Comparison of ENCODE assay signal across 9 cellular contexts in the genomic region with DNA sequence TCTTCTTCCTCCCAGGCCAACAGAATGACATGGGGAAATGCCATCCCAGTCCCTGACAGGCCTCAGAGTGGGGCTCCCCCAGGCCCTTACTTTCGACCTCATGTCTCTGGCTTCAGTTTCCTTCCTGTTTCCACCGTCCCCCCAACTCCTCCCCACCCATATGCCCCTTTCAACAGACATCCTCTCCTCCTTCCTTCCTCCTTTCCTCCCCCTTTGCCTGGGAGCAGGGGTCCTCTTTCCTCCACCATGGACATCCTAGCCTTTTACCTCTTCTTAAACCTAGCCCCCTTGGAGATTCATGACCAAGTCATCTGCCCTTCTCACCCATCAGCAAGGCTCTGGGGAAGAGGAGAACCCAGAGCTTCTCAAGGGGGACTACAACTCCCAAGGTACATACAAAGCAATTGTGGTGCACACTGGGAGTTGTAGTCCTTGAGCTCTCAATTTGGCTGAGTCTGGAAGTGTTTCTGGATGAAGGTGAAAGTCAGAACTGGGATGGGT. TPM values are rescaled to one million over a fixed set of nuclear protein-coding genes. Genes with fewer than 3 reads are reported as not detected.
DNase-seq lines count a peak whose midpoint lies in the region; ATAC-seq, FAIRE-seq and TF ChIP-seq lines count a peak whose summit lies in the region.
"Had no signal": no experiment of that assay in that cellular context is flagged by ENCODE, and none has a peak within 500 bp of the region (broad histone marks: within the 10 kb centered on the region; RNA-seq: fewer than 3 reads in every experiment).

No MANE protein-coding gene starts in this region.

- H3K36me3 Mint-ChIP-seq in naive B cell = no peaks in the 10 kb centered on the region

- no peaks in the 10 kb centered on the region for H3K27me3 ChIP-seq in Peyer's patch

- H3K27me3 Mint-ChIP-seq in naive B cell = no peaks in the 10 kb centered on the region

- H3K4me1 Mint-ChIP-seq in naive B cell = peaks cover 54 to 79% (median 68%) of the 10 kb centered on the region in 3 donors

- peak overlapping the region in 1 of 4 donors; percentile 9 for H3K4me3 ChIP-seq in Peyer's patch

- H3K36me3 ChIP-seq in Peyer's patch = peaks cover 0 to 7% (median 0%) of the 10 kb centered on the region in 3 donors

- H3K27ac Mint-ChIP-seq in naive B cell = peak overlapping the region; percentile 89 to 97 (median 96)

- no peaks in the 10 kb centered on the region for H3K9me3 ChIP-seq in Peyer's patch

- no peak for TF ChIP-seq CTCF in Peyer's patch (IDR thresholded peaks at IDR 0.05)
- no peak for TF ChIP-seq CTCF in D721Med (IDR thresholded peaks at IDR 0.05; ENCODE audit: insufficient read depth, missing control alignments)

- DNase-seq in NCI-H1092 (lab: John Stamatoyannopoulos, UW) (peak; percentile 13), NCI-H1092 treated with DMSO at 0.1 percent for 48 hours (lab: John Stamatoyannopoulos, UW) (no peak), Peyer's patch (peak in 2 of 3 donors; percentile 59 to 70), caudate nucleus (lab: John Stamatoyannopoulos, UW) (peak in 24 of 61 donors; percentile 13 to 74 (median 34)), naive B cell (peak; percentile 59), D721Med (ENCODE audit: insufficient read length, low spot score) (no peak), AG20443 (ENCODE audit: low spot score) (no peak)

- no peak for FAIRE-seq in D721Med (lab: Jason Lieb, UNC)

- peak overlapping the region; percentile 75 to 98 (median 86) for H3K4me3 Mint-ChIP-seq in naive B cell

- no peaks in the 10 kb centered on the region for H3K9me3 Mint-ChIP-seq in naive B cell

- peaks cover 6 to 60% (median 49%) of the 10 kb centered on the region in 4 donors for H3K4me1 ChIP-seq in Peyer's patch

- H3K27ac ChIP-seq in Peyer's patch = peak overlapping the region; percentile 94 to 99 (median 96)
- H3K27ac ChIP-seq in caudate nucleus (ENCODE audit: low read depth, low read length) = peak overlapping the region; percentile 96

- peak; percentile 33 to 38 for ATAC-seq in naive B cell (ENCODE audit: low read depth in 2 of 2)
- ATAC-seq in GM21367 (IDR thresholded peaks at IDR 0.05; ENCODE audit: unreplicated experiment) = no peak

- no peak for TF ChIP-seq POLR2A in Peyer's patch (IDR thresholded peaks at IDR 0.05)

RNA-seq across cellular contexts. Expression of a gene that starts 4.0 kb away (rescaled TPM):
- total RNA-seq in Peyer's patch = 100 to 1,000 TPM in 3 of 4 donors, 10 to 100 TPM in 1; 35.5 to 412 (median 346) TPM
- 1 to 10 TPM in 5 of 6 donors, not detected in 1; 2.2 to 5.5 (median 2.7) TPM for polyA plus RNA-seq in naive B cell (ENCODE audit: low read depth in 6 of 6)

RNA-seq across cellular contexts. Expression of a gene that starts 13.3 kb away (rescaled TPM):
- total RNA-seq in Peyer's patch = not detected
- not detected for polyA plus RNA-seq in naive B cell (ENCODE audit: low read depth in 6 of 6)

RNA-seq across cellular contexts. Expression of a gene that starts 23.5 kb away (rescaled TPM):
- 10 to 100 TPM; 29.7 to 50.3 (median 46.3) TPM for total RNA-seq in Peyer's patch
- polyA plus RNA-seq in naive B cell (ENCODE audit: low read depth in 6 of 6) = 10 to 100 TPM; 37.0 to 57.0 (median 49.4) TPM

RNA-seq across cellular contexts. Expression of a gene that starts 26.9 kb away (rescaled TPM):
- 10 to 100 TPM in 1 of 4 donors, 1 to 10 TPM in 3; 1.7 to 12.5 (median 5.3) TPM for total RNA-seq in Peyer's patch
- polyA plus RNA-seq in naive B cell (ENCODE audit: low read depth in 6 of 6) = not detected

RNA-seq across cellular contexts. Expression of a gene that starts 27.0 kb away (rescaled TPM):
- 1 to 10 TPM in 1 of 4 donors, under 1 TPM in 1, not detected in 2; 0.88 to 2.7 TPM for total RNA-seq in Peyer's patch
- polyA plus RNA-seq in naive B cell (ENCODE audit: low read depth in 6 of 6) = not detected
- total RNA-seq: NCI-H460 had no signal

Comparison
In these comparisons a context has a peak if more than half of its experiments do, and no peak if none do; other contexts are left out.
1. DNase-seq: peak in NCI-H1092 (single experiment), Peyer's patch (2 of 3) and naive B cell (single experiment); none in NCI-H1092 treated with DMSO at 0.1 percent for 48 hours (single experiment), D721Med (single experiment) and AG20443 (single experiment).